ENCODE assay signal across 8 cellular contexts in genomic region chr21:33901421-33902288, GRCh38. TPM values are rescaled to one million over a fixed set of nuclear protein-coding genes. Genes with fewer than 3 reads are reported as not detected.
DNase-seq lines count a peak whose midpoint lies in the region; ATAC-seq and TF ChIP-seq lines count a peak whose summit lies in the region.

No MANE protein-coding gene starts in this region.

- H3K4me1 ChIP-seq in Caco-2: no peaks in the 10 kb centered on the region

- H3K4me3 ChIP-seq in Caco-2 (ENCODE audit: low read depth, low read length): no peak overlapping the region
- H3K4me3 ChIP-seq in H7 (ENCODE audit: insufficient read depth, low read depth, low read length): no peak overlapping the region
- H3K4me3 ChIP-seq in epithelial cell of esophagus (ENCODE audit: low read length): no peak overlapping the region

- ATAC-seq in GM18909 (IDR thresholded peaks at IDR 0.05; ENCODE audit: poor library complexity, unreplicated experiment): no peak

- H3K4me3 Mint-ChIP-seq in Caco-2 (ENCODE audit: unreplicated experiment) (no peak overlapping the region), neural crest cell (peak overlapping the region; percentile 3)

- BruUV-seq in Caco-2 (replicated peaks; lab: Mats Ljungman, UMichigan): no TSS peak

- H3K4me1 Mint-ChIP-seq in Caco-2 (ENCODE audit: low read depth, unreplicated experiment): no peaks in the 10 kb centered on the region
- H3K4me1 Mint-ChIP-seq in neural crest cell: peaks cover 4% of the 10 kb centered on the region

- no peaks in the 10 kb centered on the region for H3K36me3 ChIP-seq in Caco-2 (ENCODE audit: control insufficient read depth, insufficient read depth, low read length)
- H3K36me3 ChIP-seq in H7 (replicated peaks; ENCODE audit: control insufficient read depth, insufficient read depth, low read length): peaks cover 25% of the 10 kb centered on the region

- CTCF ChIA-PET in Caco-2 (lab: Charles Lee): interaction anchor here (0.6 to 1.6 kb wide), 2 partner anchors 118 to 296 kb away, joined by 3 to 6 read pairs; no protein-coding TSS in a partner anchor

- H3K27me3 Mint-ChIP-seq in Caco-2 (ENCODE audit: insufficient read depth, unreplicated experiment): no peaks in the 10 kb centered on the region
- H3K27me3 Mint-ChIP-seq in neural crest cell (ENCODE audit: low read depth): no peaks in the 10 kb centered on the region

- H3K36me3 Mint-ChIP-seq in Caco-2 (ENCODE audit: insufficient read depth, unreplicated experiment) (peaks cover 52% of the 10 kb centered on the region), neural crest cell (ENCODE audit: low read depth) (peaks cover 11% of the 10 kb centered on the region)

- peak; percentile 50 to 53 for DNase-seq in Caco-2
- peak; percentile 75 for DNase-seq in H7
- DNase-seq in RPMI8226: peak; percentile 51
- DNase-seq in epithelial cell of esophagus (ENCODE audit: low read depth): peak; percentile 60
- peak; percentile 43 for DNase-seq in neural crest cell (ENCODE audit: low read depth, low spot score)
- DNase-seq in CD1c-positive myeloid dendritic cell (ENCODE audit: extremely low spot score): no peak
- DNase-seq in NOMO-1 treated with dmso at 0.1 percent for 144 hours (lab: John Stamatoyannopoulos, UW; ENCODE audit: unreplicated experiment): no peak

- no peaks in the 10 kb centered on the region for H3K9me3 Mint-ChIP-seq in Caco-2 (ENCODE audit: unreplicated experiment)
- no peaks in the 10 kb centered on the region for H3K9me3 Mint-ChIP-seq in neural crest cell

- H3K27ac Mint-ChIP-seq in Caco-2 (ENCODE audit: unreplicated experiment) (no peak overlapping the region), neural crest cell (ENCODE audit: unreplicated experiment) (no peak overlapping the region)

- H3K9me3 ChIP-seq in Caco-2: no peaks in the 10 kb centered on the region

- intact Hi-C loops in Caco-2 (cut with micrococcal nuclease; ENCODE audit: unreplicated experiment): no loop called here

- TF ChIP-seq CTCF in Caco-2 (IDR thresholded peaks at IDR 0.05; ENCODE audit: insufficient read depth in 1 of 2, low read depth in 1 of 2, low read length in 1 of 2, severe bottlenecking in 1 of 2, unreplicated experiment in 1 of 2) (peak; percentile 52 to 53), epithelial cell of esophagus (IDR thresholded peaks at IDR 0.05; ENCODE audit: insufficient read depth, low read depth, low read length, missing control alignments) (peak; percentile 68), neural crest cell (conservative IDR thresholded peaks at IDR 0.05) (peak; percentile 62)

- H3K27me3 ChIP-seq in Caco-2 (replicated peaks; ENCODE audit: control insufficient read depth, insufficient read depth, low read length): no peaks in the 10 kb centered on the region
- H3K27me3 ChIP-seq in H7 (ENCODE audit: control insufficient read depth, insufficient read depth, low read length): no peaks in the 10 kb centered on the region

- POLR2A ChIA-PET in Caco-2 (lab: Charles Lee): no interaction called here

RNA-seq across cellular contexts. Expression of gene ATP5PO, which starts 13.9 kb away (rescaled TPM):
- total RNA-seq in Caco-2 (2022): 232 and 247 TPM in 2 replicates
- 229 and 244 TPM in 2 replicates for total RNA-seq in H7 (2014; rRNA removed; shearing (Covaris generic))
- total RNA-seq in neural crest cell: 231 and 234 TPM in 2 replicates

Comparison
In these comparisons a context has a peak if more than half of its experiments do, and no peak if none do; other contexts are left out.
1. DNase-seq: peak in Caco-2 (2 of 2), H7 (single experiment), RPMI8226 (single experiment), epithelial cell of esophagus (single experiment) and neural crest cell (single experiment); none in CD1c-positive myeloid dendritic cell (single experiment) and NOMO-1 treated with dmso at 0.1 percent for 144 hours (single experiment).
2. Peak in every context shown above with its lines, with median percentiles within 50 percentile points of each other: CTCF ChIP-seq.